ENCODE assay signal across 17 cellular contexts in genomic region chr2:9306910-9307309, GRCh38.
DNase-seq lines count a peak whose midpoint lies in the region; ATAC-seq and TF ChIP-seq lines count a peak whose summit lies in the region.
"Had no signal": no experiment of that assay in that cellular context is flagged by ENCODE, and none has a peak within 500 bp of the region (broad histone marks: within the 10 kb centered on the region; RNA-seq: fewer than 3 reads in every experiment).

No MANE protein-coding gene starts in this region.

- H3K4me3 Mint-ChIP-seq in endothelial cell (ENCODE audit: unreplicated experiment): no peak overlapping the region
- H3K4me3 Mint-ChIP-seq: T-cell had no signal

- H3K4me1 ChIP-seq in BE2C (peaks cover 4% of the 10 kb centered on the region; the same call in 1 of the 2 replicates), Panc1 (ENCODE audit: control insufficient read depth, insufficient read depth, low read length) (peaks cover 36% of the 10 kb centered on the region), foreskin keratinocyte (peaks cover 32% of the 10 kb centered on the region)

- in situ Hi-C loops in Panc1 (cut with HindIII; ENCODE audit: low pct_unique_long_range_greater_than_20kb, low sequenced_read_pairs): no loop called here

- peaks cover 5% of the 10 kb centered on the region for H3K27me3 Mint-ChIP-seq in endothelial cell (ENCODE audit: unreplicated experiment)

- no peaks in the 10 kb centered on the region for H3K9me3 Mint-ChIP-seq in endothelial cell (ENCODE audit: unreplicated experiment)
- H3K9me3 Mint-ChIP-seq: T-cell had no signal

- ATAC-seq in Panc1 (peak; percentile 43), foreskin keratinocyte (peak; percentile 61), GM19324 (IDR thresholded peaks at IDR 0.05; ENCODE audit: low FRiP score, unreplicated experiment) (no peak), GM19035 (IDR thresholded peaks at IDR 0.05; ENCODE audit: unreplicated experiment) (no peak)
- ATAC-seq: PC-3, T-cell had no signal

- no peaks in the 10 kb centered on the region for H3K27me3 ChIP-seq in BE2C
- H3K27me3 ChIP-seq in Panc1 (ENCODE audit: control insufficient read depth, insufficient read depth, low read length): no peaks in the 10 kb centered on the region
- no peaks in the 10 kb centered on the region for H3K27me3 ChIP-seq in foreskin keratinocyte
- H3K27me3 ChIP-seq: suprapubic skin had no signal

- DNase-seq in BE2C: peak; percentile 22
- no peak for DNase-seq in Panc1 (ENCODE audit: low read depth, low spot score)
- DNase-seq in foreskin keratinocyte: peak; percentile 61 to 69
- DNase-seq in renal cortical epithelial cell (ENCODE audit: low read depth): peak; percentile 39
- no peak for DNase-seq in endothelial cell (ENCODE audit: low spot score)
- no peak for DNase-seq in cortex of kidney (lab: John Stamatoyannopoulos, UW)
- DNase-seq: activated CD4-positive, CD25-positive, alpha-beta regulatory T cell; activated gamma-delta T cell treated with Interleukin-2 at 50 U/mL for 16 hours; effector CD4-positive, alpha-beta T cell; NCI-H1930; NCI-H524 treated with DMSO at 0.1 percent for 48 hours; PC-3; stimulated activated CD4-positive, alpha-beta T cell treated with anti-CD3 and anti-CD28 coated beads, Interleukin-15, amount 100 ng/mL, for 24 hours; T-cell had no signal

- no peak overlapping the region for H3K27ac Mint-ChIP-seq in endothelial cell (ENCODE audit: unreplicated experiment)
- H3K27ac Mint-ChIP-seq: T-cell had no signal

- H3K4me1 Mint-ChIP-seq in endothelial cell (ENCODE audit: unreplicated experiment): peaks cover 11% of the 10 kb centered on the region

- CTCF ChIA-PET in Panc1 (lab: Charles Lee): no interaction called here

- POLR2A ChIA-PET in Panc1 (lab: Charles Lee): no interaction called here

- H3K4me3 ChIP-seq in BE2C (ENCODE audit: low read depth, low read length) (no peak overlapping the region), Panc1 (ENCODE audit: low read depth in 2 of 2, low read length in 2 of 2) (no peak overlapping the region)
- H3K4me3 ChIP-seq: suprapubic skin had no signal

- H3K9me3 ChIP-seq in BE2C (no peaks in the 10 kb centered on the region), Panc1 (ENCODE audit: control insufficient read depth, insufficient read depth, low read depth, low read length) (no peaks in the 10 kb centered on the region)
- H3K9me3 ChIP-seq: suprapubic skin had no signal

- no TSS peak for BruUV-seq in Panc1 (replicated peaks; lab: Mats Ljungman, UMichigan)

- H3K36me3 ChIP-seq in BE2C (no peaks in the 10 kb centered on the region; the same call in 1 of the 2 replicates), Panc1 (ENCODE audit: control insufficient read depth, insufficient read depth, low read length) (no peaks in the 10 kb centered on the region)
- H3K36me3 ChIP-seq: suprapubic skin had no signal

- intact Hi-C loops in Panc1 (cut with micrococcal nuclease; ENCODE audit: unreplicated experiment): no loop called here

- TF ChIP-seq CTCF in BE2C (IDR thresholded peaks at IDR 0.05; ENCODE audit: low read depth, low read length) (no peak), Panc1 (IDR thresholded peaks at IDR 0.05) (no peak), foreskin keratinocyte (conservative IDR thresholded peaks at IDR 0.05) (no peak), endothelial cell (IDR thresholded peaks at IDR 0.05; ENCODE audit: unreplicated experiment) (no peak)

- no peaks in the 10 kb centered on the region for H3K36me3 Mint-ChIP-seq in endothelial cell (ENCODE audit: low read depth, unreplicated experiment)
- H3K36me3 Mint-ChIP-seq: T-cell had no signal

- H3K27ac ChIP-seq in Panc1 (ENCODE audit: low read length) (peak overlapping the region; percentile 46; the same call in 1 of the 2 replicates), foreskin keratinocyte (peak overlapping the region; percentile 89)
- H3K27ac ChIP-seq: suprapubic skin had no signal

Comparison
In these comparisons a context has a peak if more than half of its experiments do, and no peak if none do; other contexts are left out.
1. DNase-seq: peak in BE2C (single experiment), foreskin keratinocyte (2 of 2) and renal cortical epithelial cell (single experiment); none in Panc1 (single experiment), endothelial cell (single experiment) and cortex of kidney (single experiment).
2. ATAC-seq: peak in Panc1 (single experiment) and foreskin keratinocyte (single experiment); none in GM19324 (single experiment) and GM19035 (single experiment).